Comparison of ENCODE assay signal across 14 cellular contexts in the genomic region with DNA sequence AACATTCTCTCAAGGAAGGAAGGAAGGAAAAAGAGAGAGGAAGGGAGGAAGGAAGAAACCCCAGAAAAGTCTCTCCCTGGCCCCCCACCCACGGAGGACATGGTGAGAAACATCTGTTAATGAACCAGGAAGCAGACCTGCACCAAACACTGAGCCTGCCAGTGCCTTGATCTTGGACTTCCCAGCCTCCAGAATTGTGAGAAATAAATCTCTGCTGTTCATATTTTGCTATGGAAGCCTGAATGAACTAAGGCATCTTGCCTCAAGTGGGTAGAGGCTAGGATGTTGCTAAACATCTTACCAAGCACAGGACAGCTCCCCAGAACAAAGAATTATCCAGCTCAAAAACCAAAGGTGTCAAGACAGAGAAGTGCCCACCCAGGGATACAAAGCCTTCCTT. TPM values are rescaled to one million over a fixed set of nuclear protein-coding genes. Genes with fewer than 3 reads are reported as not detected.
DNase-seq lines count a peak whose midpoint lies in the region; ATAC-seq and TF ChIP-seq lines count a peak whose summit lies in the region.
"Had no signal": no experiment of that assay in that cellular context is flagged by ENCODE, and none has a peak within 500 bp of the region (broad histone marks: within the 10 kb centered on the region; RNA-seq: fewer than 3 reads in every experiment).

No MANE protein-coding gene starts in this region.

- no peak overlapping the region for H3K27ac Mint-ChIP-seq in nephron progenitor cell
- H3K27ac Mint-ChIP-seq: memory B cell had no signal

- DNase-seq in Peyer's patch (no peak), mammary epithelial cell (no peak), nephron progenitor cell (no peak), DMS79 treated with DMSO at 0.1 percent for 48 hours (lab: John Stamatoyannopoulos, UW) (no peak)
- no peak for DNase-seq in NK-92 treated with Interleukin-12 subunit alpha and Interleukin-12 subunit beta, amount 100 ng/mL, for 24 hours (lab: John Stamatoyannopoulos, UW)
- DNase-seq: activated CD4-positive, alpha-beta T cell treated with anti-CD3 and anti-CD28 coated beads for 48 hours; activated T-cell treated with anti-CD3 and anti-CD28 coated beads, Interleukin-2, amount 50 U/mL, for 4 hours; CD8-positive, alpha-beta memory T cell; stimulated activated CD8-positive, alpha-beta memory T cell treated with anti-CD3 and anti-CD28 coated beads, Interleukin-4, amount 100 ng/mL, for 48 hours had no signal

- ATAC-seq in GM21619 (IDR thresholded peaks at IDR 0.05; ENCODE audit: unreplicated experiment), result no peak

- no peak overlapping the region for H3K4me2 ChIP-seq in mammary epithelial cell (ENCODE audit: insufficient read depth, low read depth, low read length)

- CTCF ChIA-PET in mammary epithelial cell (lab: Charles Lee; ENCODE audit: low non-redundant PET), result interaction anchor here (1.8 kb wide), 1 partner anchor 142 kb away, joined by 58 read pairs; no protein-coding TSS in a partner anchor

- no peak for TF ChIP-seq POLR2A in Peyer's patch (IDR thresholded peaks at IDR 0.05)

- H3K9me3 ChIP-seq in Peyer's patch (no peaks in the 10 kb centered on the region), mammary epithelial cell (replicated peaks; ENCODE audit: insufficient read depth, low read length) (no peaks in the 10 kb centered on the region), mucosa of stomach (ENCODE audit: control insufficient read depth, low read length) (no peaks in the 10 kb centered on the region)
- H3K9me3 ChIP-seq: adrenal gland had no signal

- H3K36me3 ChIP-seq in Peyer's patch (no peaks in the 10 kb centered on the region), mammary epithelial cell (ENCODE audit: insufficient read depth, low read length) (no peaks in the 10 kb centered on the region), mucosa of stomach (ENCODE audit: control insufficient read depth, insufficient read depth, low read length) (no peaks in the 10 kb centered on the region)
- H3K36me3 ChIP-seq: adrenal gland had no signal

- H3K9me3 Mint-ChIP-seq in nephron progenitor cell, result no peaks in the 10 kb centered on the region
- H3K9me3 Mint-ChIP-seq: activated T-cell treated with anti-CD3 and anti-CD28 coated beads, Interleukin-2, amount 50 U/mL, for 4 hours; CD8-positive, alpha-beta memory T cell; memory B cell had no signal

- H3K27me3 Mint-ChIP-seq in nephron progenitor cell (ENCODE audit: low read depth, poor library complexity), result peaks cover 13% of the 10 kb centered on the region
- H3K27me3 Mint-ChIP-seq: CD8-positive, alpha-beta memory T cell had no signal

- no peak overlapping the region for H3K4me3 Mint-ChIP-seq in nephron progenitor cell
- H3K4me3 Mint-ChIP-seq: activated T-cell treated with anti-CD3 and anti-CD28 coated beads, Interleukin-2, amount 50 U/mL, for 4 hours; CD8-positive, alpha-beta memory T cell; memory B cell had no signal

- H3K36me3 Mint-ChIP-seq in nephron progenitor cell (ENCODE audit: low read depth), result no peaks in the 10 kb centered on the region
- H3K36me3 Mint-ChIP-seq: memory B cell had no signal

- intact Hi-C loops in mammary epithelial cell (cut with micrococcal nuclease), result loop anchor here (10.0 kb wide), 1 partner anchor 578 kb away; no protein-coding TSS in a partner anchor

- WGBS in mammary epithelial cell (ENCODE audit: low coverage, missing lambda C conversion rate), result no CpG with 5 or more reads among the region's 1 CpG

- no peak for TF ChIP-seq CTCF in Peyer's patch (IDR thresholded peaks at IDR 0.05)
- TF ChIP-seq CTCF in mammary epithelial cell (conservative IDR thresholded peaks at IDR 0.05 in 1 of 2, IDR thresholded peaks at IDR 0.05 in 1 of 2; ENCODE audit: extremely low read depth in 1 of 2, insufficient read depth in 1 of 2, low read depth in 1 of 2, low read length in 2 of 2), result no peak
- TF ChIP-seq CTCF in nephron progenitor cell (IDR thresholded peaks at IDR 0.05), result no peak

- no TSS peak for BruUV-seq in mammary epithelial cell (replicated peaks; lab: Mats Ljungman, UMichigan)

- H3K4me3 ChIP-seq in Peyer's patch, result no peak overlapping the region
- H3K4me3 ChIP-seq in mammary epithelial cell (replicated peaks in 1 of 3; ENCODE audit: insufficient read depth in 1 of 3, low read depth in 2 of 3, low read length in 3 of 3), result no peak overlapping the region
- no peak overlapping the region for H3K4me3 ChIP-seq in mucosa of stomach (ENCODE audit: low read length)
- H3K4me3 ChIP-seq: adrenal gland had no signal

- H3K4me1 ChIP-seq in Peyer's patch (peaks cover 0 to 16% (median 0%) of the 10 kb centered on the region in 4 donors), mammary epithelial cell (ENCODE audit: insufficient read depth, low read length) (peaks cover 14% of the 10 kb centered on the region), mucosa of stomach (ENCODE audit: control insufficient read depth, insufficient read depth, low read length) (peaks cover 15% of the 10 kb centered on the region)

- H2AFZ ChIP-seq in mammary epithelial cell (ENCODE audit: low read depth, low read length), result peak overlapping the region; percentile 80

- in situ Hi-C loops in mammary epithelial cell (cut with MboI; ENCODE audit: low sequenced_read_pairs in 2 of 2), result loop anchor here in 1 of 2 donors (10.0 kb wide), 1 partner anchor 148 kb away; no protein-coding TSS in a partner anchor

- peaks cover 16% of the 10 kb centered on the region for H3K4me1 Mint-ChIP-seq in nephron progenitor cell

- dilution Hi-C loops in mammary epithelial cell (cut with HindIII; ENCODE audit: low sequenced_read_pairs), result no loop called here

- no peaks in the 10 kb centered on the region for H4K20me1 ChIP-seq in mammary epithelial cell (ENCODE audit: insufficient read depth, low read length)

- peaks cover 3% of the 10 kb centered on the region for H3K79me2 ChIP-seq in mammary epithelial cell (ENCODE audit: insufficient read depth, low read length)

- H3K27me3 ChIP-seq in Peyer's patch (no peaks in the 10 kb centered on the region), mammary epithelial cell (ENCODE audit: insufficient read depth, low read length) (no peaks in the 10 kb centered on the region), mucosa of stomach (ENCODE audit: control insufficient read depth, insufficient read depth, low read length) (no peaks in the 10 kb centered on the region)
- H3K27me3 ChIP-seq: adrenal gland had no signal

- H3K9ac ChIP-seq in mammary epithelial cell (ENCODE audit: insufficient read depth, low read length) (no peak overlapping the region), mucosa of stomach (ENCODE audit: low read length) (peak overlapping the region; percentile 42)

- peak overlapping the region; percentile 35 to 84 (median 70) for H3K27ac ChIP-seq in Peyer's patch
- H3K27ac ChIP-seq in mammary epithelial cell (ENCODE audit: insufficient read depth, low read depth, low read length), result peak overlapping the region; percentile 75
- H3K27ac ChIP-seq in temporal lobe (ENCODE audit: low read depth, low read length), result peak overlapping the region; percentile 79

RNA-seq across cellular contexts. Expression of gene LRRC20, which starts 19.1 kb away (rescaled TPM):
- 10 to 100 TPM in 1 of 4 donors, 1 to 10 TPM in 3; 1.5 to 19.8 (median 6.5) TPM for total RNA-seq in Peyer's patch
- 1 to 10 TPM; 3.0 to 9.4 TPM for total RNA-seq in mammary epithelial cell
- 14.2 TPM for polyA plus RNA-seq in mammary epithelial cell
- 2.9 TPM for polyA minus RNA-seq in mammary epithelial cell
- 14.8 TPM for total RNA-seq in temporal lobe

RNA-seq across cellular contexts. Expression of gene EIF4EBP2, which starts 40.7 kb away (rescaled TPM):
- total RNA-seq in Peyer's patch, result 100 to 1,000 TPM in 1 of 4 donors, 10 to 100 TPM in 3; 64.4 to 129 (median 93.0) TPM
- total RNA-seq in mammary epithelial cell, result 10 to 100 TPM; 34.7 to 47.5 TPM
- 23.6 TPM for polyA plus RNA-seq in mammary epithelial cell
- polyA minus RNA-seq in mammary epithelial cell, result 86.6 TPM
- total RNA-seq in temporal lobe, result 75.2 TPM
